ENCODE assay signal across 1 cellular context in the genomic region with DNA sequence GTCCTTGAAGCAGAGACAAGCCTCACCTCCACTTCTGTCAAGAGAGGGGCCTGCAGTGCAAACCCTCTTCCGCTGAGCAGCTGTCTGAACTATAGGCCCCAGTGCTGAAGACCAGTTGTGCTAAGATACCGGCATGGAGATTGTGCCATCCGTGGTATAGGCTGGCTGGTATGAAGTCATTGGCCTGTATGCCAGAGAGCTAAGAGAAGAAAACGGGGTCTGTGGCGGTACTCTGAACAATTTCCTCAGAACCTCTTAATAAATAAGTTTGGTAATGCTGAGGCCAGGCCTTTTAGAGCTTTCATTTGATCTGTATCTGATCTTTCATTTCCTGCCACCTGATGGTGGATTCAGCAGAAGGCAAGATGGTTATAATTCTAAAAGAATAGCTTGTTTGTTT.
TF ChIP-seq lines count a peak whose summit lies in the region.

No MANE protein-coding gene starts in this region.

TF ChIP-seq in WTC11, 78 proteins besides CTCF, POLR2A, EP300 and RAD21 (continued from another document):
- TF ChIP-seq ZNF512 (CRISPR knock-in tag; IDR thresholded peaks at IDR 0.05; ENCODE audit: borderline replicate concordance) (no peak), TEAD1 (CRISPR knock-in tag; IDR thresholded peaks at IDR 0.05) (no peak), JUN (CRISPR knock-in tag; IDR thresholded peaks at IDR 0.05) (no peak)
- TF ChIP-seq, protein P1, sequence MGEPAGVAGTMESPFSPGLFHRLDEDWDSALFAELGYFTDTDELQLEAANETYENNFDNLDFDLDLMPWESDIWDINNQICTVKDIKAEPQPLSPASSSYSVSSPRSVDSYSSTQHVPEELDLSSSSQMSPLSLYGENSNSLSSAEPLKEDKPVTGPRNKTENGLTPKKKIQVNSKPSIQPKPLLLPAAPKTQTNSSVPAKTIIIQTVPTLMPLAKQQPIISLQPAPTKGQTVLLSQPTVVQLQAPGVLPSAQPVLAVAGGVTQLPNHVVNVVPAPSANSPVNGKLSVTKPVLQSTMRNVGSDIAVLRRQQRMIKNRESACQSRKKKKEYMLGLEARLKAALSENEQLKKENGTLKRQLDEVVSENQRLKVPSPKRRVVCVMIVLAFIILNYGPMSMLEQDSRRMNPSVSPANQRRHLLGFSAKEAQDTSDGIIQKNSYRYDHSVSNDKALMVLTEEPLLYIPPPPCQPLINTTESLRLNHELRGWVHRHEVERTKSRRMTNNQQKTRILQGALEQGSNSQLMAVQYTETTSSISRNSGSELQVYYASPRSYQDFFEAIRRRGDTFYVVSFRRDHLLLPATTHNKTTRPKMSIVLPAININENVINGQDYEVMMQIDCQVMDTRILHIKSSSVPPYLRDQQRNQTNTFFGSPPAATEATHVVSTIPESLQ (CRISPR knock-in tag; IDR thresholded peaks at IDR 0.05) = no peak
- TF ChIP-seq, protein P2, sequence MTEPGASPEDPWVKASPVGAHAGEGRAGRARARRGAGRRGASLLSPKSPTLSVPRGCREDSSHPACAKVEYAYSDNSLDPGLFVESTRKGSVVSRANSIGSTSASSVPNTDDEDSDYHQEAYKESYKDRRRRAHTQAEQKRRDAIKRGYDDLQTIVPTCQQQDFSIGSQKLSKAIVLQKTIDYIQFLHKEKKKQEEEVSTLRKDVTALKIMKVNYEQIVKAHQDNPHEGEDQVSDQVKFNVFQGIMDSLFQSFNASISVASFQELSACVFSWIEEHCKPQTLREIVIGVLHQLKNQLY (CRISPR knock-in tag; IDR thresholded peaks at IDR 0.05) = no peak
